ENCODE assay signal across 15 cellular contexts in genomic region chr2:18214936-18215335, GRCh38.
"Had no signal": no experiment of that assay in that cellular context is flagged by ENCODE, and none has a peak within 500 bp of the region (broad histone marks: within the 10 kb centered on the region; RNA-seq: fewer than 3 reads in every experiment).

No MANE protein-coding gene starts in this region.

- DNase-seq: activated CD4-positive, alpha-beta T cell treated with anti-CD3 and anti-CD28 coated beads for 4 hours; activated CD8-positive, alpha-beta T cell treated with anti-CD3 and anti-CD28 coated beads for 36 hours; activated effector memory CD4-positive, alpha-beta T cell treated with Interleukin-2 at 50 U/mL for 16 hours; activated T-cell treated with anti-CD3 and anti-CD28 coated beads, Interleukin-2, amount 50 U/mL, for 4 hours; amygdala; brain microvascular endothelial cell; effector memory CD8-positive, alpha-beta T cell; glutamatergic neuron; left cardiac atrium; lower lobe of right lung; right lobe of liver; T-helper 17 cell had no signal

- H3K9me3 ChIP-seq: lower lobe of right lung, prostate gland, right lobe of liver had no signal

- H3K4me1 ChIP-seq: lower lobe of right lung, prostate gland, right lobe of liver had no signal

- H3K27me3 ChIP-seq: brain microvascular endothelial cell, foreskin keratinocyte, right lobe of liver had no signal

- H3K27ac ChIP-seq: brain microvascular endothelial cell, foreskin keratinocyte, lower lobe of right lung, prostate gland, right lobe of liver had no signal

- H3K36me3 ChIP-seq: brain microvascular endothelial cell, lower lobe of right lung, prostate gland, right lobe of liver had no signal

- H3K4me3 ChIP-seq: lower lobe of right lung, prostate gland, right lobe of liver had no signal

- ATAC-seq: activated CD8-positive, alpha-beta T cell treated with anti-CD3 and anti-CD28 coated beads for 36 hours; activated T-cell treated with anti-CD3 and anti-CD28 coated beads, Interleukin-2, amount 50 U/mL, for 4 hours; effector memory CD8-positive, alpha-beta T cell; foreskin keratinocyte; left cardiac atrium; lower lobe of right lung; right lobe of liver; T-helper 17 cell; WTC11 had no signal
